ENCODE assay signal across 23 cellular contexts in the genomic region with DNA sequence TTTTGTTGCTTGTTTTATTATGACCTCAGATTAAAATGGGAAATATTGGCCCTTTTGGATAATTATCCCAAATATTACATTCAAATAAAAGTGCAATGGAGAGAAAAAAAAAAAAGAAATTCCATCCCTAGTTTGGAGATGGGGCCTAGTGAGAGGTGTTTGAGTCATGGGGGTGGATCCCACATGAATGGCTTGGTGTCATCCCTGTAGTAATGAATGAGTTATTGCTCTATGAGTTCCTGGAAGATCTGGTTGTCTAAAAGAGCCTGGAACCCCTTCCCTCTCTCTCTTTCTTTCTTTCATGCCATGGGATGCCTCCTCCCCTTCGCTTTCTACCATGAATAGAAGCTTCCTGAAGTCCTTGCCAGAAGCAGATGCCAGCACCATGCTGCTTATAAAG. TPM values are rescaled to one million over a fixed set of nuclear protein-coding genes. Genes with fewer than 3 reads are reported as not detected.
DNase-seq lines count a peak whose midpoint lies in the region; ATAC-seq, FAIRE-seq and TF ChIP-seq lines count a peak whose summit lies in the region.
"Had no signal": no experiment of that assay in that cellular context is flagged by ENCODE, and none has a peak within 500 bp of the region (broad histone marks: within the 10 kb centered on the region; RNA-seq: fewer than 3 reads in every experiment).

No MANE protein-coding gene starts in this region.

- H3K79me2 ChIP-seq in K562 (ENCODE audit: control insufficient read depth, insufficient read depth, low read length), result no peaks in the 10 kb centered on the region

- H3K4me2 ChIP-seq in K562 (ENCODE audit: insufficient read depth, low read length), result no peak overlapping the region
- H3K4me2 ChIP-seq: BLaER1, GM23338 had no signal

- no peak overlapping the region for H3K27ac Mint-ChIP-seq in activated T-helper 17 cell treated with anti-CD3 and anti-CD28 coated beads, Interleukin-2, amount 50 U/mL, for 72 hours
- H3K27ac Mint-ChIP-seq: CD4-positive, CD25-positive, alpha-beta regulatory T cell; CD8-positive, alpha-beta T cell; GM23338; H9 had no signal

- no peak overlapping the region for H2AFZ ChIP-seq in K562 (ENCODE audit: low read depth, low read length)
- H2AFZ ChIP-seq: GM23338 had no signal

- H3K27me3 ChIP-seq in K562 (ENCODE audit: control insufficient read depth in 2 of 2, insufficient read depth in 2 of 2, low read length in 2 of 2) (peaks cover 6 to 9% of the 10 kb centered on the region in 2 experiments; a peak in 2 of 5 replicates), bronchial epithelial cell (ENCODE audit: control insufficient read depth, insufficient read depth, low read length) (no peaks in the 10 kb centered on the region), foreskin keratinocyte (no peaks in the 10 kb centered on the region), BE2C (no peaks in the 10 kb centered on the region)
- H3K27me3 ChIP-seq: BLaER1 had no signal

- no peak for TF ChIP-seq POLR2A in K562 (conservative IDR thresholded peaks at IDR 0.05)

- CTCF ChIA-PET in K562 (lab: Yijun Ruan, JAX; ENCODE audit: low intra/inter-chr PET ratio), result no interaction called here

- TF ChIP-seq CTCF in K562 (IDR thresholded peaks at IDR 0.05 in 2 of 3, conservative IDR thresholded peaks at IDR 0.05 in 1 of 3; ENCODE audit: insufficient read depth in 2 of 3, low read depth in 1 of 3, low read length in 3 of 3), result no peak
- TF ChIP-seq CTCF in bronchial epithelial cell (IDR thresholded peaks at IDR 0.05; ENCODE audit: insufficient read depth, low read length, severe bottlenecking), result no peak
- no peak for TF ChIP-seq CTCF in foreskin keratinocyte (conservative IDR thresholded peaks at IDR 0.05)
- TF ChIP-seq CTCF in BE2C (IDR thresholded peaks at IDR 0.05; ENCODE audit: low read depth, low read length), result no peak

- TF ChIP-seq RAD21 in K562 (CRISPR knock-in tag; conservative IDR thresholded peaks at IDR 0.05 in 1 of 2, IDR thresholded peaks at IDR 0.05 in 1 of 2), result no peak

- WGBS in K562 (ENCODE audit: insufficient coverage, low coverage, missing lambda C conversion rate), result 0% methylated on average over 1 of the region's 1 CpG

- TF ChIP-seq EP300 in K562 (IDR thresholded peaks at IDR 0.05; ENCODE audit: low read length), result no peak

- no TSS peak for BruUV-seq in K562 (replicated peaks; lab: Mats Ljungman, UMichigan)

- ATAC-seq in K562 (no peak), foreskin keratinocyte (peak; percentile 94), GM21447 (IDR thresholded peaks at IDR 0.05; ENCODE audit: unreplicated experiment) (no peak)
- ATAC-seq in activated T-helper 17 cell treated with anti-CD3 and anti-CD28 coated beads, Interleukin-2, amount 50 U/mL, for 72 hours (replicated peaks), result no peak
- ATAC-seq: CD8-positive, alpha-beta T cell; GM12878; GM23338; HCT116 had no signal

- H3K9me3 Mint-ChIP-seq in activated T-helper 17 cell treated with anti-CD3 and anti-CD28 coated beads, Interleukin-2, amount 50 U/mL, for 72 hours, result no peaks in the 10 kb centered on the region

- H3K4me1 ChIP-seq in K562 (replicated peaks in 1 of 2; ENCODE audit: control insufficient read depth in 2 of 2, insufficient read depth in 2 of 2, low read length in 2 of 2) (no peaks in the 10 kb centered on the region), foreskin keratinocyte (peaks cover 13% of the 10 kb centered on the region), BE2C (no peaks in the 10 kb centered on the region)
- H3K4me1 ChIP-seq: BLaER1, Caco-2 had no signal

- no peak overlapping the region for H3K27ac ChIP-seq in K562 (ENCODE audit: extremely low read depth, low read depth, low read length)
- H3K27ac ChIP-seq in foreskin keratinocyte, result no peak overlapping the region
- H3K27ac ChIP-seq: BLaER1, C4-2B had no signal

- FAIRE-seq in K562 (lab: Jason Lieb, UNC) (no peak), bronchial epithelial cell (lab: Jason Lieb, UNC) (no peak)
- FAIRE-seq: GM12878, GM19239 had no signal

- no peaks in the 10 kb centered on the region for H3K9me3 ChIP-seq in K562 (replicated peaks; ENCODE audit: control insufficient read depth, insufficient read depth, low read depth, low read length)
- H3K9me3 ChIP-seq in BE2C, result no peaks in the 10 kb centered on the region
- H3K9me3 ChIP-seq: Caco-2 had no signal

- no peak overlapping the region for H3K9ac ChIP-seq in K562 (ENCODE audit: insufficient read depth in 1 of 2, low read depth in 2 of 2, low read length in 2 of 2)
- H3K9ac ChIP-seq: BLaER1 had no signal

- H3K4me3 ChIP-seq in K562, result no peak overlapping the region
- H3K4me3 ChIP-seq in bronchial epithelial cell (ENCODE audit: low read depth, low read length), result no peak overlapping the region
- H3K4me3 ChIP-seq in BE2C (ENCODE audit: low read depth, low read length), result no peak overlapping the region
- H3K4me3 ChIP-seq: BLaER1, GM12878, GM23338 had no signal

- H4K20me1 ChIP-seq in K562 (replicated peaks; ENCODE audit: control insufficient read depth, insufficient read depth, low read length), result no peaks in the 10 kb centered on the region
- H4K20me1 ChIP-seq: BLaER1 had no signal

- DNase-seq in K562 (ENCODE audit: extremely low read depth in 1 of 4, low spot score in 3 of 4), result no peak
- DNase-seq in bronchial epithelial cell (ENCODE audit: low read depth), result peak; percentile 38
- peak in 1 of 2 donors; percentile 68 for DNase-seq in foreskin keratinocyte
- DNase-seq in BE2C, result no peak
- DNase-seq: Caco-2; CD4-positive, CD25-positive, alpha-beta regulatory T cell; CD8-positive, alpha-beta T cell; DMS153; DMS79; EL; GDM1; H9 had no signal

- intact Hi-C loops in K562 (cut with micrococcal nuclease), result no loop called here

- no peaks in the 10 kb centered on the region for H3K4me1 Mint-ChIP-seq in activated T-helper 17 cell treated with anti-CD3 and anti-CD28 coated beads, Interleukin-2, amount 50 U/mL, for 72 hours
- H3K4me1 Mint-ChIP-seq: CD4-positive, CD25-positive, alpha-beta regulatory T cell; GM23338; H9 had no signal

- no peak overlapping the region for H3K4me3 Mint-ChIP-seq in activated T-helper 17 cell treated with anti-CD3 and anti-CD28 coated beads, Interleukin-2, amount 50 U/mL, for 72 hours
- H3K4me3 Mint-ChIP-seq: CD4-positive, CD25-positive, alpha-beta regulatory T cell; CD8-positive, alpha-beta T cell; GM23338; H9 had no signal

- no peaks in the 10 kb centered on the region for H3K36me3 ChIP-seq in K562 (ENCODE audit: control insufficient read depth, insufficient read depth, low read length)
- H3K36me3 ChIP-seq in bronchial epithelial cell (ENCODE audit: control insufficient read depth, insufficient read depth, low read length), result no peaks in the 10 kb centered on the region
- no peaks in the 10 kb centered on the region for H3K36me3 ChIP-seq in BE2C
- H3K36me3 ChIP-seq: BLaER1 had no signal

- H3K36me3 Mint-ChIP-seq in activated T-helper 17 cell treated with anti-CD3 and anti-CD28 coated beads, Interleukin-2, amount 50 U/mL, for 72 hours (ENCODE audit: low read depth), result no peaks in the 10 kb centered on the region
- H3K36me3 Mint-ChIP-seq: CD4-positive, CD25-positive, alpha-beta regulatory T cell; CD8-positive, alpha-beta T cell had no signal

- POLR2A ChIA-PET in K562 (lab: Yijun Ruan, JAX), result no interaction called here

- peaks cover 12% of the 10 kb centered on the region for H3K27me3 Mint-ChIP-seq in activated T-helper 17 cell treated with anti-CD3 and anti-CD28 coated beads, Interleukin-2, amount 50 U/mL, for 72 hours

- no peaks in the 10 kb centered on the region for H3K9me1 ChIP-seq in K562 (ENCODE audit: control insufficient read depth, insufficient read depth, low read length)

- in situ Hi-C loops in K562 (cut with MboI), result no loop called here

RNA-seq across cellular contexts. Expression of gene MSRB2, which starts 44.3 kb away (rescaled TPM):
- total RNA-seq in K562 (2011; cell fraction: chromatin; rRNA removed; ENCODE audit: low replicate concordance), result 3.1 and 3.8 TPM in 2 replicates
- 1.4 and 3.0 TPM in 2 replicates for total RNA-seq in K562 (2011; cell fraction: nucleolus; rRNA removed)
- total RNA-seq in K562 (2011; cell fraction: nucleoplasm; rRNA removed), result 1.5 and 2.7 TPM in 2 replicates
- total RNA-seq in K562 (2014; rRNA removed) (7.9 and 10.7 TPM in 2 replicates), K562 (2014; rRNA removed; fragmentation: Illumina TruSeq; extraction: Trizol) (3.6 and 5.5 TPM in 2 replicates), K562 (2015; rRNA removed; fragmentation: Illumina TruSeq; extraction: Trizol) (4.4 and 6.1 TPM in 2 replicates), K562 (2021) (9.5 and 10.0 TPM in 2 replicates), bronchial epithelial cell (11.1 and 13.7 TPM in 2 replicates), foreskin keratinocyte (13.6 and 17.0 TPM in 2 replicates)
- polyA plus RNA-seq in K562 (2011; rRNA removed) (18.9 and 22.3 TPM in 2 replicates), K562 (2014; fragmentation: Illumina TruSeq; extraction: Trizol) (3.4 and 6.7 TPM in 2 replicates), K562 (2014; fragmentation: Nextera tagmentation; extraction: Ambion mirVana) (1 to 10 TPM; 1.5 to 2.0 TPM), K562 (2014; rRNA removed) (5.9 and 8.3 TPM in 2 replicates), foreskin keratinocyte (36.1 and 44.8 TPM in 2 replicates)
- 6.7 and 8.2 TPM in 2 replicates for polyA plus RNA-seq in K562 (2011; cell fraction: cytosol; rRNA removed)
- polyA plus RNA-seq in K562 (2011; cell fraction: nucleus; rRNA removed), result 7.8 and 10.8 TPM in 2 replicates
- polyA plus RNA-seq in K562 (2012), result 15.3 and 31.8 TPM in 2 replicates
- 3.4 and 4.4 TPM in 2 replicates for polyA minus RNA-seq in K562 (2011; rRNA and poly(A)+ RNA removed)
- polyA minus RNA-seq in K562 (2011; cell fraction: cytosol; rRNA and poly(A)+ RNA removed), result 1.5 and 2.2 TPM in 2 replicates
- polyA minus RNA-seq in K562 (2011; cell fraction: nucleus; rRNA and poly(A)+ RNA removed), result 1.1 and 1.2 TPM in 2 replicates
- polyA plus RNA-seq in BE2C (2012; ENCODE audit: insufficient read depth, insufficient read length, low read depth), result 36.6 TPM
- 10 to 100 TPM in 1 of 2 donors, 1 to 10 TPM in 1; 6.0 to 14.2 TPM for total RNA-seq in activated T-helper 17 cell treated with anti-CD3 and anti-CD28 coated beads, Interleukin-2, amount 50 U/mL, for 72 hours

RNA-seq across cellular contexts. Expression of gene PTF1A, which starts 52.4 kb away (rescaled TPM):
- not detected in 2 replicates for total RNA-seq in K562 (2011; cell fraction: chromatin; rRNA removed; ENCODE audit: low replicate concordance)
- not detected in 2 replicates for total RNA-seq in K562 (2011; cell fraction: nucleolus; rRNA removed)
- total RNA-seq in K562 (2011; cell fraction: nucleoplasm; rRNA removed), result not detected in 2 replicates
- total RNA-seq in K562 (2014; rRNA removed) (not detected in 2 replicates), K562 (2014; rRNA removed; fragmentation: Illumina TruSeq; extraction: Trizol) (not detected in 2 replicates), K562 (2015; rRNA removed; fragmentation: Illumina TruSeq; extraction: Trizol) (not detected in 2 replicates), K562 (2021) (not detected in 2 replicates), bronchial epithelial cell (not detected in 2 replicates), foreskin keratinocyte (not detected in 2 replicates)
- polyA plus RNA-seq in K562 (2011; rRNA removed) (not detected in 2 replicates), K562 (2014; fragmentation: Illumina TruSeq; extraction: Trizol) (not detected in 2 replicates), K562 (2014; fragmentation: Nextera tagmentation; extraction: Ambion mirVana) (not detected), K562 (2014; rRNA removed) (not detected in 2 replicates), foreskin keratinocyte (not detected in 2 replicates)
- polyA plus RNA-seq in K562 (2011; cell fraction: cytosol; rRNA removed), result not detected in 2 replicates
- not detected in 2 replicates for polyA plus RNA-seq in K562 (2011; cell fraction: nucleus; rRNA removed)
- not detected in 2 replicates for polyA plus RNA-seq in K562 (2012)
- polyA minus RNA-seq in K562 (2011; rRNA and poly(A)+ RNA removed), result not detected in 2 replicates
- polyA minus RNA-seq in K562 (2011; cell fraction: cytosol; rRNA and poly(A)+ RNA removed), result not detected in 2 replicates
- not detected in 2 replicates for polyA minus RNA-seq in K562 (2011; cell fraction: nucleus; rRNA and poly(A)+ RNA removed)
- not detected for polyA plus RNA-seq in BE2C (2012; ENCODE audit: insufficient read depth, insufficient read length, low read depth)
- not detected for total RNA-seq in activated T-helper 17 cell treated with anti-CD3 and anti-CD28 coated beads, Interleukin-2, amount 50 U/mL, for 72 hours
- total RNA-seq: A172; A673; Caco-2; CD4-positive, CD25-positive, alpha-beta regulatory T cell; CD8-positive, alpha-beta T cell; GM12878; GM23338; H4; H9 had no signal
- polyA plus RNA-seq: CD4-positive, CD25-positive, alpha-beta regulatory T cell; GM12878; GM23338 had no signal
